In the genomic region with DNA sequence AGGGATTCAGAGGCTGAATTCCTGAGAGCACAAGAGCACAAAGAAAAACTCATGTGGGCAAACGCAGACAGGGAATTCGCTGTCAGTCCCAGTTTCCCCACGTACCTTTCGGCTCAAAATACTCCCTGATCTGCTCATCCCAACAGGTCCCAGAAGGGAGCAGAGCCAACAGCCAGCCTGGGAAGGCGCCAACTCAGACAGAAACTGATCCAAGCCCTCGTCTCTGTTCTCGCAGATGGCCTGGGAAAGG, we compare ENCODE assay signal across 1 cellular context.
A peak's percentile ranks its signal among the peaks of the same experiment; 100 is the strongest.
TF ChIP-seq lines count a peak whose summit lies in the region.

No MANE protein-coding gene starts in this region.

TF ChIP-seq in HepG2, 621 proteins besides CTCF, POLR2A, EP300 and RAD21 (continued from another document):
- TF ChIP-seq ARNT (IDR thresholded peaks at IDR 0.05), result no peak
- TF ChIP-seq, protein P1, sequence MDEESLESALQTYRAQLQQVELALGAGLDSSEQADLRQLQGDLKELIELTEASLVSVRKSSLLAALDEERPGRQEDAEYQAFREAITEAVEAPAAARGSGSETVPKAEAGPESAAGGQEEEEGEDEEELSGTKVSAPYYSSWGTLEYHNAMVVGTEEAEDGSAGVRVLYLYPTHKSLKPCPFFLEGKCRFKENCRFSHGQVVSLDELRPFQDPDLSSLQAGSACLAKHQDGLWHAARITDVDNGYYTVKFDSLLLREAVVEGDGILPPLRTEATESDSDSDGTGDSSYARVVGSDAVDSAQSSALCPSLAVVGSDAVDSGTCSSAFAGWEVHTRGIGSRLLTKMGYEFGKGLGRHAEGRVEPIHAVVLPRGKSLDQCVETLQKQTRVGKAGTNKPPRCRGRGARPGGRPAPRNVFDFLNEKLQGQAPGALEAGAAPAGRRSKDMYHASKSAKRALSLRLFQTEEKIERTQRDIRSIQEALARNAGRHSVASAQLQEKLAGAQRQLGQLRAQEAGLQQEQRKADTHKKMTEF (CRISPR knock-in tag; IDR thresholded peaks at IDR 0.05), result 0 out of 2 replicates have a peak, but pooled peaks have one; percentile 4
- no peak for TF ChIP-seq SYNCRIP (IDR thresholded peaks at IDR 0.05; ENCODE audit: insufficient read depth, low read depth, low read length)
